Comparison of ENCODE assay signal across 28 cellular contexts in genomic region chr10:49694466-49694865, GRCh38. TPM values are rescaled to one million over a fixed set of nuclear protein-coding genes. Genes with fewer than 3 reads are reported as not detected.
"Had no signal": no experiment of that assay in that cellular context is flagged by ENCODE, and none has a peak within 500 bp of the region (broad histone marks: within the 10 kb centered on the region; RNA-seq: fewer than 3 reads in every experiment).

No MANE protein-coding gene starts in this region.

- H3K4me1 ChIP-seq: stomach, suprapubic skin, testis, thyroid gland, tibial artery, tibial nerve, transverse colon, upper lobe of left lung, upper lobe of right lung, uterus, vagina had no signal

- H3K27ac ChIP-seq: stomach, suprapubic skin, testis, thoracic aorta, thyroid gland, tibial artery, tibial nerve, transverse colon, upper lobe of left lung, upper lobe of right lung, uterus, vagina had no signal

- DNase-seq: stimulated activated CD4-positive, alpha-beta T cell treated with anti-CD3 and anti-CD28 coated beads, Interleukin-2, amount 100 ng/mL, for 48 hours; stimulated activated CD4-positive, alpha-beta T cell treated with anti-CD3 and anti-CD28 coated beads, Interleukin-4, amount 100 ng/mL, for 1 hour; stimulated activated CD4-positive, alpha-beta T cell treated with anti-CD3 and anti-CD28 coated beads, Interleukin-4, amount 100 ng/mL, for 24 hours; stimulated activated CD4-positive, alpha-beta T cell treated with anti-CD3 and anti-CD28 coated beads, Interleukin-4, amount 100 ng/mL, for 4 hours; stimulated activated CD8-positive, alpha-beta memory T cell treated with anti-CD3 and anti-CD28 coated beads, Interleukin-4, amount 100 ng/mL, for 48 hours; stimulated activated naive B cell treated with anti-CD40 and anti-IgM and Interleukin-4, amounts not matched to agents 10 μg/mL and 1 μg/mL and 100 μg/mL, for 72 hours; stimulated activated naive CD4-positive, alpha-beta T cell; stimulated activated naive CD4-positive, alpha-beta T cell treated with Interleukin-2 at 50 U/mL for 16 hours; stimulated activated naive CD8-positive, alpha-beta T cell treated with anti-CD3 and anti-CD28 coated beads, Interleukin-15, amount 100 ng/mL, for 72 hours; stimulated activated naive CD8-positive, alpha-beta T cell treated with anti-CD3 and anti-CD28 coated beads, Interleukin-15, Interleukin-2, amounts not matched to agents 100 U/mL and 50 U/mL, for 24 hours; stomach; substantia nigra; testis; thyroid gland; tibial artery; transverse colon; trophoblast cell; upper lobe of left lung; upper lobe of right lung; uterus had no signal

- H3K36me3 ChIP-seq: stomach, suprapubic skin, thoracic aorta, thyroid gland, tibial artery, tibial nerve, transverse colon, upper lobe of left lung, upper lobe of right lung, uterus, vagina had no signal

- H3K9me3 ChIP-seq: suprapubic skin, testis, thoracic aorta, thyroid gland, tibial artery, tibial nerve, transverse colon, upper lobe of right lung, uterus, vagina had no signal

- H3K27me3 ChIP-seq: testis, thyroid gland, uterus, vagina had no signal

- H3K4me3 ChIP-seq: stomach, suprapubic skin, testis, thoracic aorta, thyroid gland, tibial artery, tibial nerve, transverse colon, upper lobe of left lung, upper lobe of right lung, uterus, vagina had no signal

RNA-seq across cellular contexts. Expression of gene C10orf53, which starts 15.0 kb away (rescaled TPM):
- total RNA-seq: stomach, subcutaneous adipose tissue, suprapubic skin, temporal lobe, thoracic aorta, thyroid gland, tibial nerve, transverse colon, upper lobe of left lung, upper lobe of right lung, ureter, urinary bladder, uterus, vagina had no signal
- polyA plus RNA-seq: stomach, urinary bladder had no signal
